ENCODE assay signal across 1 cellular context in the genomic region with DNA sequence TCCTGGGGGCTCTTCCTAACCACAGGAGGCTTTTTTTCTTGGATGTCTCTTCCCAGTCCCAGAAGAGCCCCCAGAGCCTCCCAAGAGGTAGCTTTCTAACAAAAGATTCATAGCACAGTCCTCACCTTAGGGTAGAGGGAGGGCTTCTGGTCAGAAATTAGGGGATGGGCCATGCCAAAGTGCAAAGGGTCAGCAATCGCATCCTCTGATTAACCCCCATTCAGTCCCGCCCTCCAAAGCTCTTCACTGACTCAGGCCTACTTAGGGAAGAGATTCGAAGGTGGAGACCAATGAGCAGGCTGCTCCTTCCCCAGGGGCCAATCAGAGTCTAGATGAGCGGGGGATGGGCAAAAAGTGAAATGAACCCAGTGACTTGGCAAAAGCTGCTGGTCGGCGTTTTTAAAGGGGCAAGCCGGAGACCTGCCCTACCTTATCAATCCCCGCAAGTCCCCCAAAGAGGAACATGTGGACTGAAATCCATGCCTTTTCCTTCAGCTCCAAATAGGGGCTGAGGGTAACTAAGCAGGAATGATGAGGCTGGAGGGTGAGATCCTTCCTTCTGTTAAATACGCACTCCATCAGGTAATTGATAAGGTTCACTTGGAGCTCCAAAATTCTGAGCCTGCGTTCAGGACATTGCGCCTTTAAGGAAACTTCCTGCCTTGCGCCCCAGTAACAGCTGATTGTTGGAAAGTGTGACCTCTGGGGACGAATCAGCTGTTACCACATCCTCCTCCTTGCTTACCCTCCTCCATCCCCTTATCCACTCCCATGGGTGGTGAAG.
A peak's percentile ranks its signal among the peaks of the same experiment; 100 is the strongest.
TF ChIP-seq lines count a peak whose summit lies in the region.

No MANE protein-coding gene starts in this region.

TF ChIP-seq in HepG2, 621 proteins besides CTCF, POLR2A, EP300 and RAD21 (continued from another document):
- TF ChIP-seq, protein P1, sequence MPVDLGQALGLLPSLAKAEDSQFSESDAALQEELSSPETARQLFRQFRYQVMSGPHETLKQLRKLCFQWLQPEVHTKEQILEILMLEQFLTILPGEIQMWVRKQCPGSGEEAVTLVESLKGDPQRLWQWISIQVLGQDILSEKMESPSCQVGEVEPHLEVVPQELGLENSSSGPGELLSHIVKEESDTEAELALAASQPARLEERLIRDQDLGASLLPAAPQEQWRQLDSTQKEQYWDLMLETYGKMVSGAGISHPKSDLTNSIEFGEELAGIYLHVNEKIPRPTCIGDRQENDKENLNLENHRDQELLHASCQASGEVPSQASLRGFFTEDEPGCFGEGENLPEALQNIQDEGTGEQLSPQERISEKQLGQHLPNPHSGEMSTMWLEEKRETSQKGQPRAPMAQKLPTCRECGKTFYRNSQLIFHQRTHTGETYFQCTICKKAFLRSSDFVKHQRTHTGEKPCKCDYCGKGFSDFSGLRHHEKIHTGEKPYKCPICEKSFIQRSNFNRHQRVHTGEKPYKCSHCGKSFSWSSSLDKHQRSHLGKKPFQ (CRISPR knock-in tag; IDR thresholded peaks at IDR 0.05; ENCODE audit: insufficient replicate concordance) = no peak
- TF ChIP-seq ZNF101 (CRISPR knock-in tag; IDR thresholded peaks at IDR 0.05; ENCODE audit: borderline replicate concordance, low read depth) (no peak), MAFK (conservative IDR thresholded peaks at IDR 0.05 in 1 of 2, IDR thresholded peaks at IDR 0.05 in 1 of 2; ENCODE audit: low read length in 2 of 2) (peak; percentile 78 to 90), RFX1 (IDR thresholded peaks at IDR 0.05) (no peak), IRF2 (CRISPR knock-in tag; IDR thresholded peaks at IDR 0.05) (peak; percentile 28; the same call in 1 of the 2 replicates), HOXA3 (CRISPR knock-in tag; IDR thresholded peaks at IDR 0.05) (no peak; the same call in 1 of the 2 replicates), NFYB (CRISPR knock-in tag; IDR thresholded peaks at IDR 0.05) (peak; percentile 87), HNF4G (IDR thresholded peaks at IDR 0.05; ENCODE audit: borderline replicate concordance, low read depth, low read length) (peak; percentile 66; the same call in 1 of the 2 replicates), HNF4G (CRISPR knock-in tag; IDR thresholded peaks at IDR 0.05; ENCODE audit: borderline replicate concordance, low read depth) (peak; percentile 6; the same call in 1 of the 2 replicates), NFYC (CRISPR knock-in tag; IDR thresholded peaks at IDR 0.05) (peak; percentile 86), CBFB (CRISPR knock-in tag; IDR thresholded peaks at IDR 0.05) (0 out of 2 replicates have a peak, but pooled peaks have one; percentile 17), ZNF709 (CRISPR knock-in tag; IDR thresholded peaks at IDR 0.05) (peak; percentile 45; the same call in 1 of the 2 replicates)
- TF ChIP-seq, protein P2, sequence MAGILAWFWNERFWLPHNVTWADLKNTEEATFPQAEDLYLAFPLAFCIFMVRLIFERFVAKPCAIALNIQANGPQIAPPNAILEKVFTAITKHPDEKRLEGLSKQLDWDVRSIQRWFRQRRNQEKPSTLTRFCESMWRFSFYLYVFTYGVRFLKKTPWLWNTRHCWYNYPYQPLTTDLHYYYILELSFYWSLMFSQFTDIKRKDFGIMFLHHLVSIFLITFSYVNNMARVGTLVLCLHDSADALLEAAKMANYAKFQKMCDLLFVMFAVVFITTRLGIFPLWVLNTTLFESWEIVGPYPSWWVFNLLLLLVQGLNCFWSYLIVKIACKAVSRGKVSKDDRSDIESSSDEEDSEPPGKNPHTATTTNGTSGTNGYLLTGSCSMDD (CRISPR knock-in tag; IDR thresholded peaks at IDR 0.05) = no peak
- TF ChIP-seq, protein P3, sequence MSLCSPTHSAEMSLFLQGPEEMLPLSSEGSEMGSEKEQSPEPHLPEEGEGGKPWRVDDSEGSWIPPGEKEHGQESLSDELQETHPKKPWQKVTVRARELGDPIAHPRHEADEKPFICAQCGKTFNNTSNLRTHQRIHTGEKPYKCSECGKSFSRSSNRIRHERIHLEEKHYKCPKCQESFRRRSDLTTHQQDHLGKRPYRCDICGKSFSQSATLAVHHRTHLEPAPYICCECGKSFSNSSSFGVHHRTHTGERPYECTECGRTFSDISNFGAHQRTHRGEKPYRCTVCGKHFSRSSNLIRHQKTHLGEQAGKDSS (CRISPR knock-in tag; IDR thresholded peaks at IDR 0.05; ENCODE audit: borderline replicate concordance, low read depth) = no peak
